Comparison of ENCODE assay signal across 7 cellular contexts in genomic region chr7:95476904-95477594, GRCh38. TPM values are rescaled to one million over a fixed set of nuclear protein-coding genes. Genes with fewer than 3 reads are reported as not detected.
DNase-seq lines count a peak whose midpoint lies in the region; ATAC-seq and TF ChIP-seq lines count a peak whose summit lies in the region.

No MANE protein-coding gene starts in this region.

- no peaks in the 10 kb centered on the region for H3K36me3 Mint-ChIP-seq in T-cell
- no peaks in the 10 kb centered on the region for H3K36me3 Mint-ChIP-seq in brain

- peak; percentile 75 to 96 (median 80) for DNase-seq in NCI-H1417 (lab: John Stamatoyannopoulos, UW)
- peak in 31 of 34 experiments; percentile 8 to 54 (median 34) for DNase-seq in T-cell
- DNase-seq in iPS DF 6.9 (ENCODE audit: low read depth, low spot score) = peak; percentile 52
- DNase-seq in spleen = no peak

- H3K4me3 ChIP-seq in iPS DF 6.9 (ENCODE audit: low read length) = no peak overlapping the region
- no peak overlapping the region for H3K4me3 ChIP-seq in spleen

- POLR2A ChIA-PET in T-cell (lab: Charles Lee) = interaction anchor here in 1 of 2 donors (0.7 kb wide), 1 partner anchor 676 kb away, joined by 3 read pairs; no protein-coding TSS in a partner anchor

- H3K9me3 ChIP-seq in iPS DF 6.9 (ENCODE audit: control insufficient read depth, insufficient read depth, low read length) (no peaks in the 10 kb centered on the region), spleen (no peaks in the 10 kb centered on the region)

- H3K4me1 Mint-ChIP-seq in T-cell (no peaks in the 10 kb centered on the region), brain (peaks cover 75% of the 10 kb centered on the region)

- H3K4me3 Mint-ChIP-seq in T-cell (no peak overlapping the region), brain (peak overlapping the region; percentile 39 to 75 (median 40))

- intact Hi-C loops in spleen (cut with DNase I; ENCODE audit: low total_unique reads) = loop anchor here (5.0 kb wide), 1 partner anchor 1025 kb away; no protein-coding TSS in a partner anchor

- H3K36me3 ChIP-seq in iPS DF 6.9 (ENCODE audit: control insufficient read depth, insufficient read depth, low read length) (no peaks in the 10 kb centered on the region), spleen (no peaks in the 10 kb centered on the region)

- H3K27ac ChIP-seq in iPS DF 6.9 (ENCODE audit: low read length) (no peak overlapping the region), spleen (no peak overlapping the region)

- no peaks in the 10 kb centered on the region for H3K9me3 Mint-ChIP-seq in T-cell
- H3K9me3 Mint-ChIP-seq in brain = no peaks in the 10 kb centered on the region

- TF ChIP-seq CTCF in GM12874 (IDR thresholded peaks at IDR 0.05; ENCODE audit: insufficient read depth, low read depth, low read length) (peak; percentile 55), brain (conservative IDR thresholded peaks at IDR 0.05) (peak; percentile 84 to 90), spleen (IDR thresholded peaks at IDR 0.05 in 8 of 11, conservative IDR thresholded peaks at IDR 0.05 in 3 of 11) (peak; percentile 60 to 85 (median 76))

- CTCF ChIA-PET in T-cell (lab: Charles Lee) = interaction anchor here (0.5 to 7.5 kb wide), 31 partner anchors 8 to 1961 kb away, joined by 3 to 146 read pairs (median 5); partner anchors contain the start of genes ASB4 (in 2 of the 2) and PON3 (in 1 of the 2)

- ATAC-seq in HG02759 (IDR thresholded peaks at IDR 0.05; ENCODE audit: unreplicated experiment) (peak; percentile 64), T-cell (replicated peaks in 1 of 4) (peak in 3 of 4 experiments; percentile 45 to 65 (median 60))

- no peaks in the 10 kb centered on the region; the same call in 1 of the 2 replicates for H3K4me1 ChIP-seq in iPS DF 6.9 (ENCODE audit: control insufficient read depth, insufficient read depth, low read length)
- H3K4me1 ChIP-seq in spleen = peaks cover 0 to 10% (median 0%) of the 10 kb centered on the region in 6 donors

- WGBS in iPS DF 6.9 (ENCODE audit: insufficient coverage, insufficient read length) = no CpG with 5 or more reads among the region's 11 CpGs
- WGBS in spleen, 5 donors = 10 to 12% (median 11%) methylated on average over 11 of the region's 11 CpGs

- H3K27me3 Mint-ChIP-seq in T-cell = peaks cover 0 to 1% of the 10 kb centered on the region in 2 donors
- no peaks in the 10 kb centered on the region for H3K27me3 Mint-ChIP-seq in brain

- no peak for TF ChIP-seq POLR2A in spleen (IDR thresholded peaks at IDR 0.05)

- H3K27me3 ChIP-seq in iPS DF 6.9 (ENCODE audit: control insufficient read depth, insufficient read depth, low read length) (no peaks in the 10 kb centered on the region), spleen (replicated peaks in 1 of 7) (no peaks in the 10 kb centered on the region)

- H3K27ac Mint-ChIP-seq in T-cell = no peak overlapping the region
- H3K27ac Mint-ChIP-seq in brain = peak overlapping the region; percentile 17 to 93 (median 87)

RNA-seq across cellular contexts. Expression of gene ASB4, which starts 8.7 kb away (rescaled TPM):
- total RNA-seq in T-cell (under 1 TPM in 1 of 5 donors, not detected in 4; 0.09 TPM), spleen (not detected)
- polyA plus RNA-seq in brain (ENCODE audit: insufficient read depth, low read depth, low replicate concordance) (0.53 TPM), spleen (under 1 TPM in 1 of 3 donors, not detected in 2; 0.03 TPM)

RNA-seq across cellular contexts. Expression of gene PON2, which starts 42.2 kb away (rescaled TPM):
- 10 to 100 TPM in 1 of 5 donors, 1 to 10 TPM in 4; 4.3 to 11.4 (median 7.0) TPM for total RNA-seq in T-cell
- 94.2 TPM for polyA plus RNA-seq in brain (ENCODE audit: insufficient read depth, low read depth, low replicate concordance)
- 10 to 100 TPM; 16.0 to 56.8 (median 33.5) TPM for total RNA-seq in spleen
- polyA plus RNA-seq in spleen = 10 to 100 TPM in 2 of 3 donors, 1 to 10 TPM in 1; 7.6 to 17.6 (median 14.2) TPM

Comparison
In these comparisons a context has a peak if more than half of its experiments do, and no peak if none do; other contexts are left out.
1. H3K27ac Mint-ChIP-seq: peak in brain (5 of 5); none in T-cell (0 of 2).
2. H3K4me3 Mint-ChIP-seq: peak in brain (5 of 5); none in T-cell (0 of 3).
3. Peak in every context shown above with its lines, with median percentiles within 50 percentile points of each other: CTCF ChIP-seq.